Comparison of ENCODE assay signal across 26 cellular contexts in genomic region chr13:76795701-76796695, GRCh38.
A peak's percentile ranks its signal among the peaks of the same experiment; 100 is the strongest.
DNase-seq lines count a peak whose midpoint lies in the region; ATAC-seq and TF ChIP-seq lines count a peak whose summit lies in the region.
"Had no signal": no experiment of that assay in that cellular context is flagged by ENCODE, and none has a peak within 500 bp of the region (broad histone marks: within the 10 kb centered on the region; RNA-seq: fewer than 3 reads in every experiment).

No MANE protein-coding gene starts in this region.

- H3K4me3 ChIP-seq in brain microvascular endothelial cell (ENCODE audit: low read depth, low read length) (no peak overlapping the region), BE2C (ENCODE audit: low read depth, low read length) (no peak overlapping the region)
- H3K4me3 ChIP-seq: cardiac muscle cell, HAP-1 had no signal

- H3K27ac ChIP-seq in brain microvascular endothelial cell, result peak overlapping the region; percentile 8
- H3K27ac ChIP-seq: cardiac muscle cell, VCaP had no signal

- ATAC-seq in left colon (peak; percentile 62), GM21423 (IDR thresholded peaks at IDR 0.05; ENCODE audit: unreplicated experiment) (no peak)
- no peak for ATAC-seq in stimulated activated naive B cell treated with anti-CD40 and anti-IgM and Interleukin-4, amounts not matched to agents 10 μg/mL and 1 μg/mL and 100 μg/mL, for 72 hours (replicated peaks)
- ATAC-seq: activated CD8-positive, alpha-beta memory T cell treated with anti-CD3 and anti-CD28 coated beads, Interleukin-2, amount 10 ng/mL, durations not matched to agents 7 days and 5 days; activated T-cell treated with anti-CD3 and anti-CD28 coated beads, Interleukin-2, amount 50 U/mL, for 72 hours; SK-N-SH treated with all-trans-retinoic acid at 6 μM for 48 hours had no signal

- H3K4me1 ChIP-seq in BE2C, result 0 out of 2 replicates have a peak, but pooled peaks cover 2% of the 10 kb centered on the region
- H3K4me1 ChIP-seq: HAP-1 had no signal

- DNase-seq in Ammon's horn (ENCODE audit: low spot score), result peak; percentile 39
- peak; percentile 43 for DNase-seq in LHCN-M2 (ENCODE audit: low read depth)
- peak; percentile 65 for DNase-seq in brain microvascular endothelial cell
- DNase-seq in left colon, result no peak
- DNase-seq in BE2C, result no peak
- no peak for DNase-seq in stimulated activated naive B cell treated with anti-CD40 and anti-IgM and Interleukin-4, amounts not matched to agents 10 μg/mL and 1 μg/mL and 100 μg/mL, for 72 hours
- DNase-seq in medulla oblongata (ENCODE audit: extremely low spot score), result no peak
- DNase-seq: activated CD4-positive, alpha-beta T cell treated with anti-CD3 and anti-CD28 coated beads, Interleukin-2, amount 10 ng/mL, durations not matched to agents 24 days and 14 days; activated CD8-positive, alpha-beta memory T cell treated with anti-CD3 and anti-CD28 coated beads, Interleukin-2, amount 10 ng/mL, durations not matched to agents 7 days and 5 days; activated naive CD4-positive, alpha-beta T cell treated with anti-CD3 and anti-CD28 coated beads, Interleukin-2, amount 50 U/mL, for 16 hours; activated T-cell treated with anti-CD3 and anti-CD28 coated beads, Interleukin-2, amount 50 U/mL, for 72 hours; amygdala; EL; naive B cell; NCI-H1105; NCI-H774; occipital lobe; stimulated activated CD4-positive, alpha-beta T cell treated with anti-CD3 and anti-CD28 coated beads, Interleukin-12 subunit alpha, Interleukin-12 subunit beta, amount 100 ng/mL, for 4 hours; stimulated activated CD4-positive, alpha-beta T cell treated with anti-CD3 and anti-CD28 coated beads, Interleukin-4, amount 100 ng/mL, for 24 hours; stimulated activated naive CD4-positive, alpha-beta T cell treated with Interleukin-2 at 50 U/mL for 16 hours had no signal

- TF ChIP-seq CTCF in brain microvascular endothelial cell (IDR thresholded peaks at IDR 0.05; ENCODE audit: low read depth, low read length, missing control alignments) (no peak), BE2C (IDR thresholded peaks at IDR 0.05; ENCODE audit: low read depth, low read length) (no peak)

- H3K27me3 ChIP-seq in brain microvascular endothelial cell (replicated peaks) (no peaks in the 10 kb centered on the region), BE2C (no peaks in the 10 kb centered on the region)
- H3K27me3 ChIP-seq: cardiac muscle cell had no signal

- H3K27ac Mint-ChIP-seq in stimulated activated naive B cell treated with anti-CD40 and anti-IgM and Interleukin-4, amounts not matched to agents 10 μg/mL and 1 μg/mL and 100 μg/mL, for 72 hours, result no peak overlapping the region
- H3K27ac Mint-ChIP-seq: activated CD4-positive, alpha-beta T cell treated with anti-CD3 and anti-CD28 coated beads, Interleukin-2, amount 10 ng/mL, durations not matched to agents 24 days and 14 days; activated CD8-positive, alpha-beta memory T cell treated with anti-CD3 and anti-CD28 coated beads, Interleukin-2, amount 10 ng/mL, durations not matched to agents 7 days and 5 days; activated T-cell treated with anti-CD3 and anti-CD28 coated beads, Interleukin-2, amount 50 U/mL, for 72 hours; memory B cell; naive B cell had no signal

- in situ Hi-C loops in brain microvascular endothelial cell (cut with HindIII; ENCODE audit: low pct_ligation_motif_present, low sequenced_read_pairs), result no loop called here

- intact Hi-C loops in left colon (cut with DNase I, micrococcal nuclease), result no loop called here

- no peaks in the 10 kb centered on the region for H3K27me3 Mint-ChIP-seq in stimulated activated naive B cell treated with anti-CD40 and anti-IgM and Interleukin-4, amounts not matched to agents 10 μg/mL and 1 μg/mL and 100 μg/mL, for 72 hours

- H3K9me3 Mint-ChIP-seq in stimulated activated naive B cell treated with anti-CD40 and anti-IgM and Interleukin-4, amounts not matched to agents 10 μg/mL and 1 μg/mL and 100 μg/mL, for 72 hours, result no peaks in the 10 kb centered on the region
- H3K9me3 Mint-ChIP-seq: activated CD4-positive, alpha-beta T cell treated with anti-CD3 and anti-CD28 coated beads, Interleukin-2, amount 10 ng/mL, durations not matched to agents 24 days and 14 days; activated T-cell treated with anti-CD3 and anti-CD28 coated beads, Interleukin-2, amount 50 U/mL, for 72 hours; memory B cell had no signal

- H3K36me3 Mint-ChIP-seq in stimulated activated naive B cell treated with anti-CD40 and anti-IgM and Interleukin-4, amounts not matched to agents 10 μg/mL and 1 μg/mL and 100 μg/mL, for 72 hours, result no peaks in the 10 kb centered on the region
- H3K36me3 Mint-ChIP-seq: activated CD8-positive, alpha-beta memory T cell treated with anti-CD3 and anti-CD28 coated beads, Interleukin-2, amount 10 ng/mL, durations not matched to agents 7 days and 5 days; memory B cell; naive B cell had no signal

- H3K36me3 ChIP-seq in brain microvascular endothelial cell (replicated peaks) (no peaks in the 10 kb centered on the region), BE2C (no peaks in the 10 kb centered on the region)
- H3K36me3 ChIP-seq: cardiac muscle cell, HAP-1 had no signal

- no peak overlapping the region for H3K4me3 Mint-ChIP-seq in stimulated activated naive B cell treated with anti-CD40 and anti-IgM and Interleukin-4, amounts not matched to agents 10 μg/mL and 1 μg/mL and 100 μg/mL, for 72 hours
- H3K4me3 Mint-ChIP-seq: activated CD4-positive, alpha-beta T cell treated with anti-CD3 and anti-CD28 coated beads, Interleukin-2, amount 10 ng/mL, durations not matched to agents 24 days and 14 days; activated CD8-positive, alpha-beta memory T cell treated with anti-CD3 and anti-CD28 coated beads, Interleukin-2, amount 10 ng/mL, durations not matched to agents 7 days and 5 days; activated T-cell treated with anti-CD3 and anti-CD28 coated beads, Interleukin-2, amount 50 U/mL, for 72 hours; memory B cell; naive B cell had no signal

- H3K4me1 Mint-ChIP-seq in stimulated activated naive B cell treated with anti-CD40 and anti-IgM and Interleukin-4, amounts not matched to agents 10 μg/mL and 1 μg/mL and 100 μg/mL, for 72 hours, result no peaks in the 10 kb centered on the region
- H3K4me1 Mint-ChIP-seq: activated CD4-positive, alpha-beta T cell treated with anti-CD3 and anti-CD28 coated beads, Interleukin-2, amount 10 ng/mL, durations not matched to agents 24 days and 14 days; activated CD8-positive, alpha-beta memory T cell treated with anti-CD3 and anti-CD28 coated beads, Interleukin-2, amount 10 ng/mL, durations not matched to agents 7 days and 5 days; memory B cell; naive B cell had no signal

- no peaks in the 10 kb centered on the region for H3K9me3 ChIP-seq in BE2C
- H3K9me3 ChIP-seq: HAP-1 had no signal

Comparison
In these comparisons a context has a peak if more than half of its experiments do, and no peak if none do; other contexts are left out.
1. DNase-seq: peak in Ammon's horn (single experiment), LHCN-M2 (single experiment) and brain microvascular endothelial cell (single experiment); none in left colon (0 of 2), BE2C (single experiment), stimulated activated naive B cell treated with anti-CD40 and anti-IgM and Interleukin-4, amounts not matched to agents 10 μg/mL and 1 μg/mL and 100 μg/mL, for 72 hours (single experiment) and medulla oblongata (single experiment).